Comparison of ENCODE assay signal across 1 cellular context in genomic region chr12:64169999-64170398, GRCh38.
TF ChIP-seq lines count a peak whose summit lies in the region.

No MANE protein-coding gene starts in this region.

TF ChIP-seq in GM23338, 12 proteins besides CTCF, POLR2A, EP300 and RAD21 (continued from another document):
- TF ChIP-seq ETS1 (IDR thresholded peaks at IDR 0.05) (no peak), CREB1 (CRISPR knock-in tag; IDR thresholded peaks at IDR 0.05; ENCODE audit: low read depth) (no peak), ZNF462 (CRISPR knock-in tag; IDR thresholded peaks at IDR 0.05) (no peak), POLR2AphosphoS5 (IDR thresholded peaks at IDR 0.05; ENCODE audit: low read depth) (no peak), JUNB (IDR thresholded peaks at IDR 0.05; ENCODE audit: unreplicated experiment) (no peak)
